ENCODE assay signal across 8 cellular contexts in genomic region chr6:112252571-112253504, GRCh38. TPM values are rescaled to one million over a fixed set of nuclear protein-coding genes. Genes with fewer than 3 reads are reported as not detected.
DNase-seq lines count a peak whose midpoint lies in the region; ATAC-seq, FAIRE-seq and TF ChIP-seq lines count a peak whose summit lies in the region.

No MANE protein-coding gene starts in this region.

- H3K18ac ChIP-seq in H1 (ENCODE audit: extremely low read depth, low read length), result no peak overlapping the region

- no peak overlapping the region for H2AK5ac ChIP-seq in H1 (ENCODE audit: low read depth, low read length)

- CTCF ChIA-PET in H1 (lab: Charles Lee; ENCODE audit: partially characterized antibody), result interaction anchor here (0.6 to 2.7 kb wide), 4 partner anchors 15 to 83 kb away, joined by 3 to 16 read pairs (median 4); no protein-coding TSS in a partner anchor

- H3K36me3 ChIP-seq in ACC112 (ENCODE audit: insufficient read depth, low read length), result peaks cover 20% of the 10 kb centered on the region
- H3K36me3 ChIP-seq in H1 (ENCODE audit: control insufficient read depth in 2 of 4, insufficient read depth in 4 of 4, low read length in 3 of 4), result no peaks in the 10 kb centered on the region
- H3K36me3 ChIP-seq in muscle layer of duodenum (ENCODE audit: control insufficient read depth in 1 of 2, insufficient read depth in 2 of 2, low read length in 2 of 2), result no peaks in the 10 kb centered on the region

- TF ChIP-seq POLR2A in H1 (IDR thresholded peaks at IDR 0.05; ENCODE audit: control extremely low read depth in 1 of 2, low read depth in 2 of 2, low read length in 2 of 2), result no peak

- H2BK12ac ChIP-seq in H1 (ENCODE audit: low read depth, low read length), result no peak overlapping the region

- H3K27me3 ChIP-seq in ACC112 (ENCODE audit: insufficient read depth, low read length) (no peaks in the 10 kb centered on the region), H1 (replicated peaks in 1 of 4; ENCODE audit: control insufficient read depth in 3 of 4, extremely low read depth in 1 of 4, insufficient read depth in 3 of 4, low read length in 3 of 4) (peaks cover 2 to 35% (median 16%) of the 10 kb centered on the region in 4 experiments), muscle layer of duodenum (ENCODE audit: low read depth, low read length) (no peaks in the 10 kb centered on the region)

- peak overlapping the region; percentile 90 for H3K27ac ChIP-seq in ACC112 (ENCODE audit: low read depth, low read length)
- H3K27ac ChIP-seq in H1 (ENCODE audit: low read depth, low read length), result no peak overlapping the region
- H3K27ac ChIP-seq in muscle layer of duodenum (ENCODE audit: low read length), result peak overlapping the region; percentile 89

- H3K79me1 ChIP-seq in H1 (ENCODE audit: low read depth, low read length), result no peaks in the 10 kb centered on the region

- H3K9ac ChIP-seq in H1 (replicated peaks in 1 of 4; ENCODE audit: extremely low read depth in 1 of 4, low read depth in 3 of 4, low read length in 3 of 4), result no peak overlapping the region

- H4K91ac ChIP-seq in H1 (replicated peaks; ENCODE audit: insufficient read length, low read length), result no peak overlapping the region

- H3K4me2 ChIP-seq in H1 (ENCODE audit: insufficient read depth in 1 of 2, low read depth in 2 of 2, low read length in 2 of 2), result peak overlapping the region; percentile 89 to 91

- H3K9me3 ChIP-seq in H1 (ENCODE audit: insufficient read depth in 2 of 2, low read depth in 1 of 2, low read length in 1 of 2) (no peaks in the 10 kb centered on the region), muscle layer of duodenum (ENCODE audit: control insufficient read depth in 1 of 2, low read length in 2 of 2) (no peaks in the 10 kb centered on the region)

- H4K20me1 ChIP-seq in H1 (replicated peaks in 1 of 2; ENCODE audit: control insufficient read depth in 1 of 2, insufficient read depth in 2 of 2, low read length in 2 of 2), result no peaks in the 10 kb centered on the region

- H3K4me3 ChIP-seq in ACC112 (ENCODE audit: low read depth, low read length) (peak overlapping the region; percentile 89), HFF-Myc (replicated peaks; ENCODE audit: low read depth, low read length) (peak overlapping the region; percentile 88), H1 (ENCODE audit: extremely low read depth in 1 of 4, insufficient read depth in 2 of 4, low read depth in 3 of 4, low read length in 4 of 4) (peak overlapping the region; percentile 63 to 76 (median 70); a peak in 7 of 8 replicates), muscle layer of duodenum (ENCODE audit: low read depth in 1 of 2, low read length in 2 of 2) (peak overlapping the region; percentile 83 to 92)

- H3K4me1 ChIP-seq in ACC112 (ENCODE audit: control insufficient read depth, insufficient read depth, low read length, unreplicated experiment) (peaks cover 37% of the 10 kb centered on the region), H1 (replicated peaks in 1 of 4; ENCODE audit: control insufficient read depth in 3 of 4, insufficient read depth in 4 of 4, low read length in 3 of 4) (peaks cover 0 to 7% (median 2%) of the 10 kb centered on the region in 4 experiments; a peak in 3 of 7 replicates), muscle layer of duodenum (ENCODE audit: control insufficient read depth in 1 of 2, insufficient read depth in 2 of 2, low read length in 2 of 2) (peaks cover under 1 to 24% of the 10 kb centered on the region in 2 donors)

- H2BK5ac ChIP-seq in H1 (ENCODE audit: low read depth, low read length), result no peak overlapping the region

- no peak overlapping the region for H3K4ac ChIP-seq in H1 (replicated peaks; ENCODE audit: insufficient read length, low read depth, low read length)

- no peak overlapping the region for H3K23ac ChIP-seq in H1 (ENCODE audit: insufficient read length)

- no peak for FAIRE-seq in H1 (lab: Jason Lieb, UNC)

- TF ChIP-seq EP300 in H1 (IDR thresholded peaks at IDR 0.05; ENCODE audit: borderline replicate concordance in 1 of 2, low read depth in 2 of 2, low read length in 2 of 2), result no peak

- POLR2A ChIA-PET in H1 (lab: Charles Lee; ENCODE audit: partially characterized antibody), result no interaction called here

- H2BK15ac ChIP-seq in H1 (ENCODE audit: low read length), result no peak overlapping the region

- H3K79me2 ChIP-seq in ACC112 (ENCODE audit: control insufficient read depth, insufficient read depth, low read length, unreplicated experiment) (peaks cover 70% of the 10 kb centered on the region), H1 (ENCODE audit: control insufficient read depth in 1 of 2, insufficient read depth in 2 of 2, low read length in 2 of 2) (no peaks in the 10 kb centered on the region)

- ATAC-seq in HG02870 (IDR thresholded peaks at IDR 0.05; ENCODE audit: unreplicated experiment), result no peak

- H4K8ac ChIP-seq in H1 (ENCODE audit: extremely low read depth, insufficient read depth, low read length), result no peak overlapping the region

- TF ChIP-seq CTCF in HFF-Myc (IDR thresholded peaks at IDR 0.05; ENCODE audit: low read depth, low read length, missing control alignments) (no peak), H1 (IDR thresholded peaks at IDR 0.05; ENCODE audit: control extremely low read depth in 1 of 3, insufficient read depth in 1 of 3, low read depth in 1 of 3, low read length in 3 of 3) (no peak), GM10266 (IDR thresholded peaks at IDR 0.05; ENCODE audit: control insufficient read depth, insufficient read depth, low read depth, missing control alignments) (no peak)

- WGBS in H1 (ENCODE audit: extremely low coverage in 1 of 2, insufficient coverage in 1 of 2, insufficient read length in 1 of 2, insufficient replicate concordance in 2 of 2, low coverage in 1 of 2, low lambda C conversion rate in 2 of 2, missing lambda C conversion rate in 1 of 2), 2 experiments, result 48% methylated on average over 2 of the region's 2 CpGs; no CpG with 5 or more reads in 1 of the 2 experiments

- no peak overlapping the region for H4K5ac ChIP-seq in H1 (ENCODE audit: insufficient read length, low read depth, low read length)

- no peak overlapping the region for H2BK120ac ChIP-seq in H1 (replicated peaks; ENCODE audit: low read depth, low read length)

- TF ChIP-seq RAD21 in H1 (IDR thresholded peaks at IDR 0.05 in 1 of 2, conservative IDR thresholded peaks at IDR 0.05 in 1 of 2; ENCODE audit: low read depth in 2 of 2, low read length in 2 of 2), result no peak

- no peak overlapping the region for H2BK20ac ChIP-seq in H1 (ENCODE audit: low read length)

- no peak overlapping the region for H3K14ac ChIP-seq in H1 (ENCODE audit: insufficient read length)

- H3K56ac ChIP-seq in H1 (replicated peaks; ENCODE audit: insufficient read length, low read depth, low read length), result no peak overlapping the region

- H2AFZ ChIP-seq in ACC112 (ENCODE audit: low read length, unreplicated experiment), result no peak overlapping the region
- H2AFZ ChIP-seq in H1 (ENCODE audit: low read length), result 0 out of 2 replicates have a peak overlapping the region, but pooled peaks have one; percentile 88

- H3K23me2 ChIP-seq in H1 (ENCODE audit: low read depth, low read length), result peaks cover 12% of the 10 kb centered on the region

- no peak for DNase-seq in HFF-Myc (ENCODE audit: extremely low read depth, low read depth)
- no peak for DNase-seq in H1 (ENCODE audit: low read depth in 1 of 2, low spot score in 2 of 2)
- DNase-seq in ecto neural progenitor cell (ENCODE audit: low spot score), result no peak
- no peak for DNase-seq in GM10266 (ENCODE audit: extremely low spot score)
- DNase-seq in COLO668 (lab: John Stamatoyannopoulos, UW; ENCODE audit: unreplicated experiment), result no peak

TF ChIP-seq in H1, 55 proteins besides CTCF, POLR2A, EP300 and RAD21:
- TF ChIP-seq MAX (IDR thresholded peaks at IDR 0.05) (no peak), SP1 (IDR thresholded peaks at IDR 0.05; ENCODE audit: low read depth, low read length) (no peak), E2F6 (IDR thresholded peaks at IDR 0.05) (no peak), GABPA (IDR thresholded peaks at IDR 0.05; ENCODE audit: borderline replicate concordance, insufficient read depth, low read length) (no peak)

RNA-seq across cellular contexts. Expression of gene LAMA4, which starts 1.5 kb away (rescaled TPM):
- 0.92 and 1.5 TPM in 2 replicates for total RNA-seq in H1 (2021; fragmentation: NEBNext Ultra II Directional; extraction: Animal tissue kit (Norgen Biotek cat#: 25700))
- 0.95 and 2.0 TPM in 2 replicates for polyA plus RNA-seq in H1 (2011; rRNA removed)
- polyA plus RNA-seq in H1 (2011; cell fraction: cytosol; rRNA removed), result 1.1 TPM
- polyA plus RNA-seq in H1 (2011; cell fraction: nucleus; rRNA removed), result 2.0 TPM
- polyA plus RNA-seq in H1 (2012, experiment 1 of 2), result 0.87 to 1.4 TPM (median 1.1 TPM) in 4 replicates
- polyA plus RNA-seq in H1 (2012, experiment 2 of 2), result 0.71 TPM
- 4.3 TPM for polyA plus RNA-seq in H1 (2013, experiment 1 of 2)
- 4.4 TPM for polyA plus RNA-seq in H1 (2013, experiment 2 of 2)
- 1.3 and 2.1 TPM in 2 replicates for polyA minus RNA-seq in H1 (2011; rRNA and poly(A)+ RNA removed)
- 1.5 TPM for polyA minus RNA-seq in H1 (2011; cell fraction: cytosol; rRNA and poly(A)+ RNA removed)
- 2.7 TPM for polyA minus RNA-seq in H1 (2011; cell fraction: nucleus; rRNA and poly(A)+ RNA removed)
